9 cellular contexts compared by ENCODE assay signal in genomic region chr12:92107621-92108131, GRCh38.
DNase-seq lines count a peak whose midpoint lies in the region; ATAC-seq and TF ChIP-seq lines count a peak whose summit lies in the region.
"Had no signal": no experiment of that assay in that cellular context is flagged by ENCODE, and none has a peak within 500 bp of the region (broad histone marks: within the 10 kb centered on the region; RNA-seq: fewer than 3 reads in every experiment).

No MANE protein-coding gene starts in this region.

- ATAC-seq in GM18867 (IDR thresholded peaks at IDR 0.05; ENCODE audit: unreplicated experiment) = no peak
- no peak for ATAC-seq in HG03025 (IDR thresholded peaks at IDR 0.05; ENCODE audit: low FRiP score, unreplicated experiment)
- no peak for ATAC-seq in GM21825 (IDR thresholded peaks at IDR 0.05; ENCODE audit: unreplicated experiment)

- no peak for TF ChIP-seq CTCF in 22Rv1 (IDR thresholded peaks at IDR 0.05)
- no peak for TF ChIP-seq CTCF in HEK293 (tag by site-specific recombination; IDR thresholded peaks at IDR 0.05)

- no peaks in the 10 kb centered on the region for H3K27me3 ChIP-seq in iPS-18a (ENCODE audit: control insufficient read depth, insufficient read depth, low read length)
- H3K27me3 ChIP-seq: BLaER1 treated with 17β-estradiol and CSF1 and Interleukin-3, amounts not matched to agents 10 nM and 100 nM had no signal

- CTCF ChIA-PET in HEK293 (lab: Yijun Ruan, JAX) = interaction anchor here (0.6 kb wide), 1 partner anchor 1221 kb away, joined by 3 read pairs; no protein-coding TSS in a partner anchor

- no peaks in the 10 kb centered on the region for H3K36me3 ChIP-seq in HEK293 (ENCODE audit: control insufficient read depth in 2 of 2, insufficient read depth in 1 of 2, low read length in 2 of 2)
- no peaks in the 10 kb centered on the region for H3K36me3 ChIP-seq in iPS-18a (ENCODE audit: control insufficient read depth, low read depth, low read length)
- H3K36me3 ChIP-seq: BLaER1 treated with 17β-estradiol and CSF1 and Interleukin-3, amounts not matched to agents 10 nM and 100 nM had no signal

- H3K27ac ChIP-seq in 22Rv1 = peak overlapping the region; percentile 4; the same call in 1 of the 2 replicates
- peak overlapping the region; percentile 34; the same call in 1 of the 2 replicates for H3K27ac ChIP-seq in HEK293 (ENCODE audit: extremely low read depth, low read depth, low read length)
- H3K27ac ChIP-seq in iPS-18a (ENCODE audit: low read length) = peak overlapping the region; percentile 54
- H3K27ac ChIP-seq: BLaER1 treated with 17β-estradiol and CSF1 and Interleukin-3, amounts not matched to agents 10 nM and 100 nM had no signal

- peak overlapping the region; percentile 9 for H3K9ac ChIP-seq in iPS-18a (ENCODE audit: low read length)
- H3K9ac ChIP-seq: BLaER1 treated with 17β-estradiol and CSF1 and Interleukin-3, amounts not matched to agents 10 nM and 100 nM had no signal

- POLR2A ChIA-PET in HEK293 (lab: Yijun Ruan, JAX) = no interaction called here

- H3K4me3 ChIP-seq in HEK293 (ENCODE audit: low read depth, low read length) (no peak overlapping the region), iPS-18a (ENCODE audit: low read length) (no peak overlapping the region)
- H3K4me3 ChIP-seq: BLaER1 treated with 17β-estradiol and CSF1 and Interleukin-3, amounts not matched to agents 10 nM and 100 nM had no signal

- peak; percentile 99 for DNase-seq in NCI-H748 (lab: John Stamatoyannopoulos, UW; ENCODE audit: unreplicated experiment)
- DNase-seq in globus pallidus (ENCODE audit: low spot score) = no peak

- peaks cover 28% of the 10 kb centered on the region for H3K4me1 ChIP-seq in HEK293 (ENCODE audit: control insufficient read depth, insufficient read depth, low read length)
- H3K4me1 ChIP-seq in iPS-18a (ENCODE audit: control insufficient read depth, low read depth, low read length) = peaks cover 39% of the 10 kb centered on the region
- H3K4me1 ChIP-seq: BLaER1 treated with 17β-estradiol and CSF1 and Interleukin-3, amounts not matched to agents 10 nM and 100 nM had no signal

- H3K9me3 ChIP-seq in HEK293 (ENCODE audit: control insufficient read depth, insufficient read depth, low read depth, low read length) (no peaks in the 10 kb centered on the region), iPS-18a (ENCODE audit: control insufficient read depth, low read depth, low read length) (no peaks in the 10 kb centered on the region)
- H3K9me3 ChIP-seq: BLaER1 treated with 17β-estradiol and CSF1 and Interleukin-3, amounts not matched to agents 10 nM and 100 nM had no signal

TF ChIP-seq in HEK293, 187 proteins besides CTCF, POLR2A, EP300 and RAD21:
- TF ChIP-seq, protein P1, sequence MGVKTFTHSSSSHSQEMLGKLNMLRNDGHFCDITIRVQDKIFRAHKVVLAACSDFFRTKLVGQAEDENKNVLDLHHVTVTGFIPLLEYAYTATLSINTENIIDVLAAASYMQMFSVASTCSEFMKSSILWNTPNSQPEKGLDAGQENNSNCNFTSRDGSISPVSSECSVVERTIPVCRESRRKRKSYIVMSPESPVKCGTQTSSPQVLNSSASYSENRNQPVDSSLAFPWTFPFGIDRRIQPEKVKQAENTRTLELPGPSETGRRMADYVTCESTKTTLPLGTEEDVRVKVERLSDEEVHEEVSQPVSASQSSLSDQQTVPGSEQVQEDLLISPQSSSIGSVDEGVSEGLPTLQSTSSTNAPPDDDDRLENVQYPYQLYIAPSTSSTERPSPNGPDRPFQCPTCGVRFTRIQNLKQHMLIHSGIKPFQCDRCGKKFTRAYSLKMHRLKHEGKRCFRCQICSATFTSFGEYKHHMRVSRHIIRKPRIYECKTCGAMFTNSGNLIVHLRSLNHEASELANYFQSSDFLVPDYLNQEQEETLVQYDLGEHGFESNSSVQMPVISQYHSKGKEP (tag by site-specific recombination; IDR thresholded peaks at IDR 0.05) = peak; percentile 55; the same call in 1 of the 2 replicates
- TF ChIP-seq ZNF335 (tag by site-specific recombination; conservative IDR thresholded peaks at IDR 0.05) (peak; percentile 48), SALL2 (tag by site-specific recombination; IDR thresholded peaks at IDR 0.05; ENCODE audit: borderline replicate concordance) (no peak), ZSCAN23 (tag by site-specific recombination; IDR thresholded peaks at IDR 0.05) (no peak)

Comparison
In these comparisons a context has a peak if more than half of its experiments do, and no peak if none do; other contexts are left out.
1. H3K27ac ChIP-seq: peak in every context shown above with its lines; median percentile 54 in iPS-18a; 34 in HEK293; 4 in 22Rv1.